In the genomic region with DNA sequence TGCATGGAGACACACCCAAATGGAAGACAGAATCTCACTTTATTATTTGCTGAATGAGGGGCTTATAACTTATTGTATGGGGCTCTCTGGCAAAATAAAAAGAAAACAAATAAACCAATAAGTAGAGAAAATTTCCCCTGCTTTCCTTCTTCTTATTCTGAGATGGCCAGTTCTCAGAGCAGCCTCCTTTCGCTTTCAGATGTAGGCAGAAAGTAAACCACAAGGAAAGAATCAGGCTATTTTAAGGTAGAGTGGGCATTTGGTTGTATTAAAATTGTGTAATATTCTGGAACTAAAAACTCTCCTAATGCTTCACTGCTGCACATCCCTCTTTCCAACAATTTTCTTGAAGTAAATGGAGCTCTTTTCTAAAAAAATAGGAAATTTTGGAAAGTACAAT, we compare ENCODE assay signal across 15 cellular contexts.
DNase-seq lines count a peak whose midpoint lies in the region; ATAC-seq and TF ChIP-seq lines count a peak whose summit lies in the region.
"Had no signal": no experiment of that assay in that cellular context is flagged by ENCODE, and none has a peak within 500 bp of the region (broad histone marks: within the 10 kb centered on the region; RNA-seq: fewer than 3 reads in every experiment).

No MANE protein-coding gene starts in this region.

- no peak for DNase-seq in HUDEP-2 (lab: John Stamatoyannopoulos, UW; ENCODE audit: unreplicated experiment in 76 of 76)
- no peak for DNase-seq in activated CD4-positive, alpha-beta T cell treated with anti-CD3 and anti-CD28 coated beads for 4 hours
- DNase-seq in HFFc6: no peak
- DNase-seq: activated CD8-positive, alpha-beta T cell treated with anti-CD3 and anti-CD28 coated beads for 36 hours; activated naive CD4-positive, alpha-beta T cell treated with Interleukin-2 at 50 U/mL for 16 hours; head of caudate nucleus; left ventricle myocardium inferior; NCI-H446 treated with DMSO at 0.1 percent for 48 hours; T1000 had no signal

- ATAC-seq in GM18858 (IDR thresholded peaks at IDR 0.05; ENCODE audit: unreplicated experiment) (peak; percentile 86), GM21515 (IDR thresholded peaks at IDR 0.05; ENCODE audit: unreplicated experiment) (peak; percentile 92), HG02970 (IDR thresholded peaks at IDR 0.05; ENCODE audit: low FRiP score, unreplicated experiment) (peak; percentile 83), HG03571 (IDR thresholded peaks at IDR 0.05; ENCODE audit: unreplicated experiment) (peak; percentile 64), HG02840 (IDR thresholded peaks at IDR 0.05; ENCODE audit: low FRiP score, unreplicated experiment) (no peak)
- ATAC-seq: activated CD8-positive, alpha-beta T cell treated with anti-CD3 and anti-CD28 coated beads for 36 hours had no signal

- H3K27ac Mint-ChIP-seq in HFFc6: no peak overlapping the region
- H3K27ac Mint-ChIP-seq: activated CD8-positive, alpha-beta T cell treated with anti-CD3 and anti-CD28 coated beads for 36 hours; neural progenitor cell had no signal

- H3K4me3 Mint-ChIP-seq in HFFc6: no peak overlapping the region
- H3K4me3 Mint-ChIP-seq: activated CD8-positive, alpha-beta T cell treated with anti-CD3 and anti-CD28 coated beads for 36 hours; neural progenitor cell had no signal

- H3K27me3 Mint-ChIP-seq in HFFc6 (ENCODE audit: insufficient read depth): no peaks in the 10 kb centered on the region; the same call in 1 of the 2 replicates
- H3K27me3 Mint-ChIP-seq: activated CD8-positive, alpha-beta T cell treated with anti-CD3 and anti-CD28 coated beads for 36 hours had no signal

- no peaks in the 10 kb centered on the region for H3K9me3 Mint-ChIP-seq in HFFc6
- H3K9me3 Mint-ChIP-seq: activated CD8-positive, alpha-beta T cell treated with anti-CD3 and anti-CD28 coated beads for 36 hours; neural progenitor cell had no signal

- TF ChIP-seq CTCF in HFFc6 (IDR thresholded peaks at IDR 0.05): no peak

- H3K36me3 Mint-ChIP-seq in HFFc6 (ENCODE audit: low read depth): no peaks in the 10 kb centered on the region
- H3K36me3 Mint-ChIP-seq: neural progenitor cell had no signal

- no peaks in the 10 kb centered on the region for H3K4me1 Mint-ChIP-seq in HFFc6 (ENCODE audit: low read depth)
